ENCODE assay signal across 8 cellular contexts in genomic region chr5:132294728-132295504, GRCh38. TPM values are rescaled to one million over a fixed set of nuclear protein-coding genes. Genes with fewer than 3 reads are reported as not detected.
A peak's percentile ranks its signal among the peaks of the same experiment; 100 is the strongest.
DNase-seq lines count a peak whose midpoint lies in the region; ATAC-seq and TF ChIP-seq lines count a peak whose summit lies in the region.

No MANE protein-coding gene starts in this region.

- H2AFZ ChIP-seq in GM23338 = peak overlapping the region; percentile 99

- H3K4me1 ChIP-seq in BLaER1 treated with 17β-estradiol and CSF1 and Interleukin-3, amounts not matched to agents 10 nM and 100 nM = peaks cover 38 to 76% (median 52%) of the 10 kb centered on the region in 10 experiments
- H3K4me1 ChIP-seq in GM23338 (ENCODE audit: insufficient read depth) = peaks cover 14% of the 10 kb centered on the region

- peaks cover 0 to 73% (median 11%) of the 10 kb centered on the region in 11 experiments; a peak in 15 of 22 replicates for H4K20me1 ChIP-seq in BLaER1 treated with 17β-estradiol and CSF1 and Interleukin-3, amounts not matched to agents 10 nM and 100 nM
- no peaks in the 10 kb centered on the region for H4K20me1 ChIP-seq in GM23338 (replicated peaks; ENCODE audit: insufficient read depth)

- H3K9me3 Mint-ChIP-seq in GM23338 = no peaks in the 10 kb centered on the region
- no peaks in the 10 kb centered on the region for H3K9me3 Mint-ChIP-seq in naive B cell
- H3K9me3 Mint-ChIP-seq in stimulated activated naive B cell treated with anti-CD40 and anti-IgM and Interleukin-4, amounts not matched to agents 10 μg/mL and 1 μg/mL and 100 μg/mL, for 72 hours = no peaks in the 10 kb centered on the region

- peaks cover 0 to 22% (median 0%) of the 10 kb centered on the region in 11 experiments; a peak in 8 of 22 replicates for H3K36me3 ChIP-seq in BLaER1 treated with 17β-estradiol and CSF1 and Interleukin-3, amounts not matched to agents 10 nM and 100 nM
- H3K36me3 ChIP-seq in GM23338 (ENCODE audit: insufficient read depth) = no peaks in the 10 kb centered on the region

- H3K27ac Mint-ChIP-seq in GM23338 (no peak overlapping the region), naive B cell (peak overlapping the region in 3 of 6 donors; percentile 13 to 56 (median 52))
- H3K27ac Mint-ChIP-seq in stimulated activated naive B cell treated with anti-CD40 and anti-IgM and Interleukin-4, amounts not matched to agents 10 μg/mL and 1 μg/mL and 100 μg/mL, for 72 hours = peak overlapping the region; percentile 96

- peak; percentile 70 for DNase-seq in GM23338 (ENCODE audit: low spot score)
- DNase-seq in NOMO-1 (lab: John Stamatoyannopoulos, UW; ENCODE audit: unreplicated experiment in 2 of 2) = peak; percentile 98 to 99
- DNase-seq in activated CD8-positive, alpha-beta memory T cell treated with anti-CD3 and anti-CD28 coated beads, Interleukin-2, amount 50 U/mL, for 1 hour (ENCODE audit: extremely low read depth) = peak; percentile 59
- DNase-seq in epithelial cell of prostate (ENCODE audit: low read depth, low spot score) = peak; percentile 41
- DNase-seq in naive B cell = no peak
- peak; percentile 61 for DNase-seq in stimulated activated naive B cell treated with anti-CD40 and anti-IgM and Interleukin-4, amounts not matched to agents 10 μg/mL and 1 μg/mL and 100 μg/mL, for 72 hours
- no peak for DNase-seq in NCI-H2196 treated with DMSO at 0.1 percent for 48 hours (lab: John Stamatoyannopoulos, UW; ENCODE audit: unreplicated experiment)

- peaks cover 3% of the 10 kb centered on the region; the same call in 1 of the 2 replicates for H3F3A ChIP-seq in GM23338 (replicated peaks; ENCODE audit: low read depth)

- H3K36me3 Mint-ChIP-seq in GM23338 (ENCODE audit: low read depth) (no peaks in the 10 kb centered on the region), naive B cell (no peaks in the 10 kb centered on the region)
- H3K36me3 Mint-ChIP-seq in stimulated activated naive B cell treated with anti-CD40 and anti-IgM and Interleukin-4, amounts not matched to agents 10 μg/mL and 1 μg/mL and 100 μg/mL, for 72 hours = peaks cover 0 to 2% of the 10 kb centered on the region in 2 donors

- H3K27me3 ChIP-seq in BLaER1 treated with 17β-estradiol and CSF1 and Interleukin-3, amounts not matched to agents 10 nM and 100 nM = peaks cover 0 to 17% (median 0%) of the 10 kb centered on the region in 11 experiments; a peak in 7 of 22 replicates
- H3K27me3 ChIP-seq in GM23338 (ENCODE audit: insufficient read depth) = peaks cover 24% of the 10 kb centered on the region

- H3K9me3 ChIP-seq in BLaER1 treated with 17β-estradiol and CSF1 and Interleukin-3, amounts not matched to agents 10 nM and 100 nM (replicated peaks in 1 of 11) = no peaks in the 10 kb centered on the region

- H3K27ac ChIP-seq in BLaER1 treated with 17β-estradiol and CSF1 and Interleukin-3, amounts not matched to agents 10 nM and 100 nM = peak overlapping the region; percentile 33 to 98 (median 92); a peak in 21 of 22 replicates
- no peak overlapping the region for H3K27ac ChIP-seq in GM23338 (ENCODE audit: low read depth)
- peak overlapping the region; percentile 79 for H3K27ac ChIP-seq in epithelial cell of prostate

- peak overlapping the region; percentile 91 to 100 (median 96) for H3K4me2 ChIP-seq in BLaER1 treated with 17β-estradiol and CSF1 and Interleukin-3, amounts not matched to agents 10 nM and 100 nM
- peak overlapping the region; percentile 95 for H3K4me2 ChIP-seq in GM23338

- H3K4me1 Mint-ChIP-seq in GM23338 (peaks cover 7% of the 10 kb centered on the region; the same call in 2 of the 3 replicates), naive B cell (peaks cover 12 to 19% (median 12%) of the 10 kb centered on the region in 3 donors)
- H3K4me1 Mint-ChIP-seq in stimulated activated naive B cell treated with anti-CD40 and anti-IgM and Interleukin-4, amounts not matched to agents 10 μg/mL and 1 μg/mL and 100 μg/mL, for 72 hours = peaks cover 21 to 37% of the 10 kb centered on the region in 2 donors

- H3K4me3 Mint-ChIP-seq in GM23338 = peak overlapping the region; percentile 90
- H3K4me3 Mint-ChIP-seq in naive B cell = peak overlapping the region; percentile 81 to 96 (median 92)
- peak overlapping the region; percentile 91 to 94 for H3K4me3 Mint-ChIP-seq in stimulated activated naive B cell treated with anti-CD40 and anti-IgM and Interleukin-4, amounts not matched to agents 10 μg/mL and 1 μg/mL and 100 μg/mL, for 72 hours

- ATAC-seq in GM23338 = peak; percentile 29
- ATAC-seq in naive B cell (ENCODE audit: low read depth in 2 of 2) = peak; percentile 5
- ATAC-seq in stimulated activated naive B cell treated with anti-CD40 and anti-IgM and Interleukin-4, amounts not matched to agents 10 μg/mL and 1 μg/mL and 100 μg/mL, for 72 hours (replicated peaks) = peak; percentile 56

- TF ChIP-seq CTCF in GM23338 (conservative IDR thresholded peaks at IDR 0.05; ENCODE audit: low read depth in 2 of 2) = no peak

- peak overlapping the region; percentile 83 to 98 (median 90) for H3K9ac ChIP-seq in BLaER1 treated with 17β-estradiol and CSF1 and Interleukin-3, amounts not matched to agents 10 nM and 100 nM

- H3K9me2 ChIP-seq in GM23338 (ENCODE audit: insufficient read depth) = no peaks in the 10 kb centered on the region

- peak overlapping the region; percentile 62 to 95 (median 80) for H3K4me3 ChIP-seq in BLaER1 treated with 17β-estradiol and CSF1 and Interleukin-3, amounts not matched to agents 10 nM and 100 nM
- H3K4me3 ChIP-seq in GM23338 = peak overlapping the region; percentile 90

- H3K79me2 ChIP-seq in GM23338 (replicated peaks; ENCODE audit: insufficient read depth) = no peaks in the 10 kb centered on the region

- H3K27me3 Mint-ChIP-seq in GM23338 (ENCODE audit: insufficient read depth, low read depth, poor library complexity) = peaks cover 19% of the 10 kb centered on the region
- peaks cover 25 to 50% (median 39%) of the 10 kb centered on the region in 3 donors for H3K27me3 Mint-ChIP-seq in naive B cell
- peaks cover 4 to 8% of the 10 kb centered on the region in 2 donors for H3K27me3 Mint-ChIP-seq in stimulated activated naive B cell treated with anti-CD40 and anti-IgM and Interleukin-4, amounts not matched to agents 10 μg/mL and 1 μg/mL and 100 μg/mL, for 72 hours

TF ChIP-seq in GM23338, 12 proteins besides CTCF, POLR2A, EP300 and RAD21:
- no peak for TF ChIP-seq NANOG (IDR thresholded peaks at IDR 0.05; ENCODE audit: borderline replicate concordance)
- no peak for TF ChIP-seq POLR2AphosphoS5 (IDR thresholded peaks at IDR 0.05; ENCODE audit: low read depth)
- no peak for TF ChIP-seq STAT1 (IDR thresholded peaks at IDR 0.05; ENCODE audit: unreplicated experiment)
TF ChIP-seq in GM23338: peak in this region for 0.

RNA-seq across cellular contexts. Expression of gene SLC22A4, which starts 0.7 kb away (rescaled TPM):
- total RNA-seq in GM23338 (2014; rRNA removed; shearing (Covaris generic)) = 0.28 and 0.78 TPM in 2 replicates
- 0.12 and 0.40 TPM in 2 replicates for polyA plus RNA-seq in GM23338 (2016; fragmentation: Nextera tagmentation; extraction: Ambion mirVana)
- not detected for polyA plus RNA-seq in naive B cell (ENCODE audit: low read depth in 6 of 6)

RNA-seq across cellular contexts. Expression of gene PDLIM4, which starts 37.4 kb away (rescaled TPM):
- total RNA-seq in GM23338 (2014; rRNA removed; shearing (Covaris generic)) = 17.4 and 31.8 TPM in 2 replicates
- polyA plus RNA-seq in GM23338 (2016; fragmentation: Nextera tagmentation; extraction: Ambion mirVana) = 25.2 and 28.0 TPM in 2 replicates
- not detected for polyA plus RNA-seq in naive B cell (ENCODE audit: low read depth in 6 of 6)

Comparison
In these comparisons a context has a peak if more than half of its experiments do, and no peak if none do; other contexts are left out.
1. ATAC-seq: peak in every context shown above with its lines; median percentile 56 in stimulated activated naive B cell treated with anti-CD40 and anti-IgM and Interleukin-4, amounts not matched to agents 10 μg/mL and 1 μg/mL and 100 μg/mL, for 72 hours; 29 in GM23338; 5 in naive B cell.
2. DNase-seq: peak in GM23338 (single experiment), NOMO-1 (2 of 2), activated CD8-positive, alpha-beta memory T cell treated with anti-CD3 and anti-CD28 coated beads, Interleukin-2, amount 50 U/mL, for 1 hour (single experiment), epithelial cell of prostate (single experiment) and stimulated activated naive B cell treated with anti-CD40 and anti-IgM and Interleukin-4, amounts not matched to agents 10 μg/mL and 1 μg/mL and 100 μg/mL, for 72 hours (single experiment); none in naive B cell (single experiment) and NCI-H2196 treated with DMSO at 0.1 percent for 48 hours (single experiment).
3. RNA of gene PDLIM4, which starts 37.4 kb away (polyA plus RNA-seq): 25.2 to 28.0 TPM in GM23338; not detected in naive B cell; every median in the first group is over 10 times any median in the second.
4. Peak in every context shown above with its lines, with median percentiles within 50 percentile points of each other: H3K4me3 Mint-ChIP-seq.